In the genomic region with DNA sequence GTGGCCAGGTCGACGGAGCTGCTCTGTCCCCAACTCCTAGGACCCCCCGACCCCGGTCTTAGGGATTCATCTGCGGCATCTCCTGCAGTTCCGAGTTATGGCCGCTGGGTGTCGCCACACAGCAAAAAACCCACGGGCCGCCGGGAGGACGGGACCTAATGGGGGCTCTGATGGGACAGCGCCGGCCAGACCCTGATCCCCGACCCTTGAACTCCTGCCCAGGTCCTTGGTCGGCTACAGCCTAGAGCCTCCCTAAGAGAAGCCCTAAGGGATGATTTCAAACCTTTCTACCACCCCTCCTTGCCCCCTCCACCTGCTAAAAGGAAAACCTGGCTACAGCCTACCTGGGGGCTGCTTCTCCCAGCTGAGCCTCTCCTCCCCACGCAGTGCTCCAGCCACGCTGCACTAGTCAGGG, we compare ENCODE assay signal across 1 cellular context.
TF ChIP-seq lines count a peak whose summit lies in the region.

No MANE protein-coding gene starts in this region.

TF ChIP-seq in endothelial cell of umbilical vein, 7 proteins besides CTCF, POLR2A, EP300 and RAD21:
- TF ChIP-seq, protein P1, sequence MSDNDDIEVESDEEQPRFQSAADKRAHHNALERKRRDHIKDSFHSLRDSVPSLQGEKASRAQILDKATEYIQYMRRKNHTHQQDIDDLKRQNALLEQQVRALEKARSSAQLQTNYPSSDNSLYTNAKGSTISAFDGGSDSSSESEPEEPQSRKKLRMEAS (IDR thresholded peaks at IDR 0.05; ENCODE audit: insufficient read depth, insufficient read length), result no peak
- TF ChIP-seq GATA2 (IDR thresholded peaks at IDR 0.05; ENCODE audit: insufficient read depth, insufficient read length, low read depth, low read length) (no peak), MYC (IDR thresholded peaks at IDR 0.05; ENCODE audit: low read depth, low read length) (no peak), FOS (IDR thresholded peaks at IDR 0.05; ENCODE audit: borderline replicate concordance, insufficient read depth, low read length) (no peak), JUN (IDR thresholded peaks at IDR 0.05; ENCODE audit: borderline replicate concordance, insufficient read depth, insufficient read length, low read depth) (no peak), POLR2AphosphoS5 (IDR thresholded peaks at IDR 0.05; ENCODE audit: insufficient read depth, low read depth, low read length) (no peak), EZH2 (IDR thresholded peaks at IDR 0.05; ENCODE audit: borderline replicate concordance, low read depth, low read length, severe bottlenecking) (no peak)
